ENCODE assay signal across 10 cellular contexts in genomic region chr2:1708476-1709334, GRCh38. TPM values are rescaled to one million over a fixed set of nuclear protein-coding genes. Genes with fewer than 3 reads are reported as not detected.
A peak's percentile ranks its signal among the peaks of the same experiment; 100 is the strongest.
DNase-seq lines count a peak whose midpoint lies in the region; ATAC-seq and TF ChIP-seq lines count a peak whose summit lies in the region.
"Had no signal": no experiment of that assay in that cellular context is flagged by ENCODE, and none has a peak within 500 bp of the region (broad histone marks: within the 10 kb centered on the region; RNA-seq: fewer than 3 reads in every experiment).

No MANE protein-coding gene starts in this region.

- H3K36me3 Mint-ChIP-seq in WTC11, result no peaks in the 10 kb centered on the region
- H3K36me3 Mint-ChIP-seq: IgD-negative memory B cell had no signal

- ATAC-seq in WTC11 (no peak; the same call in 1 of the 2 replicates), right cardiac atrium (peak; percentile 35 to 64), GM21526 (IDR thresholded peaks at IDR 0.05; ENCODE audit: low FRiP score, unreplicated experiment) (no peak)

- H3K27me3 Mint-ChIP-seq in WTC11 (ENCODE audit: low read depth), result no peaks in the 10 kb centered on the region

- H3K36me3 ChIP-seq in HUES6 (ENCODE audit: control insufficient read depth, insufficient read depth, low read length) (no peaks in the 10 kb centered on the region), sigmoid colon (no peaks in the 10 kb centered on the region)

- no peak for DNase-seq in WTC11 (ENCODE audit: low spot score)
- peak; percentile 46 to 81 (median 77) for DNase-seq in right cardiac atrium
- DNase-seq in sigmoid colon, result peak; percentile 67
- DNase-seq in NCI-H187 treated with DMSO at 0.1 percent for 48 hours (lab: John Stamatoyannopoulos, UW), result no peak
- DNase-seq in NCI-H82 treated with DMSO at 0.1 percent for 48 hours (lab: John Stamatoyannopoulos, UW; ENCODE audit: unreplicated experiment), result no peak
- no peak for DNase-seq in D341Med (ENCODE audit: low spot score)
- DNase-seq: DMS 273 treated with DMSO at 0.1 percent for 48 hours had no signal

- no peaks in the 10 kb centered on the region for H3K27me3 ChIP-seq in HUES6 (ENCODE audit: control insufficient read depth, insufficient read depth, low read length)
- no peaks in the 10 kb centered on the region for H3K27me3 ChIP-seq in right cardiac atrium (ENCODE audit: control insufficient read depth, insufficient read depth)
- H3K27me3 ChIP-seq in sigmoid colon, result no peaks in the 10 kb centered on the region

- no peak overlapping the region for H3K4me3 ChIP-seq in HUES6 (ENCODE audit: low read depth, low read length)
- H3K4me3 ChIP-seq in right cardiac atrium (ENCODE audit: low read length), result no peak overlapping the region
- H3K4me3 ChIP-seq in sigmoid colon, result no peak overlapping the region

- peaks cover 39% of the 10 kb centered on the region for H3K4me1 ChIP-seq in HUES6 (ENCODE audit: control insufficient read depth, insufficient read depth, low read length)
- peaks cover 16% of the 10 kb centered on the region for H3K4me1 ChIP-seq in right cardiac atrium (ENCODE audit: control insufficient read depth, insufficient read depth, low read length)
- H3K4me1 ChIP-seq in sigmoid colon, result peaks cover 0 to 59% (median 46%) of the 10 kb centered on the region in 4 donors

- TF ChIP-seq CTCF in WTC11 (IDR thresholded peaks at IDR 0.05) (no peak), sigmoid colon (IDR thresholded peaks at IDR 0.05) (no peak)

- no peak for TF ChIP-seq POLR2A in sigmoid colon (IDR thresholded peaks at IDR 0.05)

- CTCF ChIA-PET in WTC11 (lab: Charles Lee), result interaction anchor here (0.6 to 1.4 kb wide), 8 partner anchors 12 to 158 kb away, joined by 3 to 11 read pairs (median 4); no protein-coding TSS in a partner anchor

- H3K4me3 Mint-ChIP-seq in WTC11, result no peak overlapping the region
- H3K4me3 Mint-ChIP-seq: IgD-negative memory B cell had no signal

- peak overlapping the region; percentile 84 for H3K27ac Mint-ChIP-seq in WTC11
- H3K27ac Mint-ChIP-seq: IgD-negative memory B cell had no signal

- H3K9me3 ChIP-seq in HUES6 (ENCODE audit: control insufficient read depth, insufficient read depth, low read depth, low read length) (no peaks in the 10 kb centered on the region), right cardiac atrium (ENCODE audit: control insufficient read depth, low read length) (no peaks in the 10 kb centered on the region), sigmoid colon (no peaks in the 10 kb centered on the region)

- intact Hi-C loops in right cardiac atrium (cut with DNase I) (loop anchor here in 1 of 4 donors (5.0 kb wide), 1 partner anchor 34 kb away; the partner anchor contains the start of gene PXDN), sigmoid colon (cut with DNase I) (no loop called here)

- POLR2A ChIA-PET in WTC11 (lab: Charles Lee), result interaction anchor here (0.7 to 1.0 kb wide), 2 partner anchors 20 to 25 kb away, joined by 5 read pairs; no protein-coding TSS in a partner anchor

- 54% methylated on average over 34 of the region's 34 CpGs for WGBS in right cardiac atrium
- 59 to 77% methylated on average over 34 of the region's 34 CpGs for WGBS in sigmoid colon, 2 donors

- H3K9ac ChIP-seq in HUES6 (ENCODE audit: low read length), result peak overlapping the region; percentile 52

- peaks cover 38% of the 10 kb centered on the region for H3K4me1 Mint-ChIP-seq in WTC11

- H3K27ac ChIP-seq in HUES6 (ENCODE audit: low read depth, low read length) (peak overlapping the region; percentile 54; the same call in 1 of the 2 replicates), right cardiac atrium (ENCODE audit: low read length) (peak overlapping the region; percentile 76), sigmoid colon (peak overlapping the region; percentile 70 to 87 (median 84))

- no peak for TF ChIP-seq EP300 in sigmoid colon (IDR thresholded peaks at IDR 0.05)

- H3K9me3 Mint-ChIP-seq in WTC11, result no peaks in the 10 kb centered on the region
- H3K9me3 Mint-ChIP-seq: IgD-negative memory B cell had no signal

TF ChIP-seq in WTC11, 78 proteins besides CTCF, POLR2A, EP300 and RAD21 (continues in another document):
- TF ChIP-seq ATF3 (CRISPR knock-in tag; conservative IDR thresholded peaks at IDR 0.05), result no peak
- TF ChIP-seq PRDM15 (CRISPR knock-in tag; IDR thresholded peaks at IDR 0.05), result no peak
- no peak for TF ChIP-seq ZNF281 (CRISPR knock-in tag; IDR thresholded peaks at IDR 0.05)
- no peak for TF ChIP-seq TCF7 (CRISPR knock-in tag; IDR thresholded peaks at IDR 0.05; ENCODE audit: low read depth)
- TF ChIP-seq ZNF416 (CRISPR knock-in tag; IDR thresholded peaks at IDR 0.05), result no peak
- no peak for TF ChIP-seq USF1 (CRISPR knock-in tag; IDR thresholded peaks at IDR 0.05)
- TF ChIP-seq ZNF263 (CRISPR knock-in tag; IDR thresholded peaks at IDR 0.05; ENCODE audit: low read depth), result no peak
- no peak for TF ChIP-seq IRF2 (CRISPR knock-in tag; IDR thresholded peaks at IDR 0.05; ENCODE audit: borderline replicate concordance, low read depth)
- no peak for TF ChIP-seq FOXP4 (CRISPR knock-in tag; IDR thresholded peaks at IDR 0.05)

RNA-seq across cellular contexts. Expression of gene PXDN, which starts 35.6 kb away (rescaled TPM):
- 146 to 166 TPM (median 157 TPM) in 3 replicates for total RNA-seq in WTC11 (2021)
- total RNA-seq in right cardiac atrium, result 10 to 100 TPM; 13.7 to 40.7 (median 22.2) TPM
- 7.6 TPM for polyA plus RNA-seq in right cardiac atrium
- total RNA-seq in sigmoid colon, result 100 to 1,000 TPM in 1 of 4 donors, 10 to 100 TPM in 3; 34.4 to 126 (median 48.3) TPM
- 10 to 100 TPM in 1 of 3 donors, 1 to 10 TPM in 2; 1.2 to 13.6 (median 1.8) TPM for polyA plus RNA-seq in sigmoid colon

Comparison
In these comparisons a context has a peak if more than half of its experiments do, and no peak if none do; other contexts are left out.
1. ATAC-seq: peak in right cardiac atrium (2 of 2); none in WTC11 (single experiment) and GM21526 (single experiment).
2. DNase-seq: peak in right cardiac atrium (3 of 3) and sigmoid colon (single experiment); none in WTC11 (single experiment), NCI-H187 treated with DMSO at 0.1 percent for 48 hours (single experiment), NCI-H82 treated with DMSO at 0.1 percent for 48 hours (single experiment) and D341Med (single experiment).
3. Peak in every context shown above with its lines, with median percentiles within 50 percentile points of each other: H3K27ac ChIP-seq.